In genomic region chr5:158837908-158838307, GRCh38 we compare ENCODE assay signal across 18 cellular contexts.
A peak's percentile ranks its signal among the peaks of the same experiment; 100 is the strongest.
DNase-seq lines count a peak whose midpoint lies in the region; ATAC-seq and TF ChIP-seq lines count a peak whose summit lies in the region.
"Had no signal": no experiment of that assay in that cellular context is flagged by ENCODE, and none has a peak within 500 bp of the region (broad histone marks: within the 10 kb centered on the region; RNA-seq: fewer than 3 reads in every experiment).

No MANE protein-coding gene starts in this region.

- no peak for TF ChIP-seq EP300 in SK-N-SH (IDR thresholded peaks at IDR 0.05; ENCODE audit: borderline replicate concordance in 1 of 2, low read depth in 1 of 2, low read length in 1 of 2)

- TF ChIP-seq RAD21 in SK-N-SH (IDR thresholded peaks at IDR 0.05; ENCODE audit: low read length) = no peak

- H4K20me1 ChIP-seq in GM23248 (ENCODE audit: insufficient read depth) = no peaks in the 10 kb centered on the region
- no peaks in the 10 kb centered on the region for H4K20me1 ChIP-seq in SK-N-SH (ENCODE audit: insufficient read depth)

- CTCF ChIA-PET in SK-N-SH (lab: Yijun Ruan, JAX) = interaction anchor here (1.3 to 1.5 kb wide), 2 partner anchors 142 to 663 kb away, joined by 3 read pairs; no protein-coding TSS in a partner anchor

- H3K9ac ChIP-seq in GM23248 = no peak overlapping the region
- H3K9ac ChIP-seq in SK-N-SH = no peak overlapping the region
- H3K9ac ChIP-seq: KMS-11 had no signal

- H3K4me1 ChIP-seq in GM23248 (ENCODE audit: insufficient read depth) (peaks cover 23% of the 10 kb centered on the region), SK-N-SH (ENCODE audit: control insufficient read depth in 1 of 2, insufficient read depth in 2 of 2, low read depth in 1 of 2, low read length in 1 of 2) (no peaks in the 10 kb centered on the region; a peak in 1 of 4 replicates)

- 0 out of 2 replicates have a peak, but pooled peaks cover 9% of the 10 kb centered on the region for H3F3A ChIP-seq in GM23248 (ENCODE audit: insufficient read depth)
- H3F3A ChIP-seq in SK-N-SH (replicated peaks; ENCODE audit: insufficient read depth) = no peaks in the 10 kb centered on the region

- peak; percentile 16 for DNase-seq in GM23248
- DNase-seq in fibroblast of gingiva (ENCODE audit: low read depth) = peak; percentile 90
- DNase-seq in lower leg skin (ENCODE audit: low spot score in 2 of 2) = peak; percentile 31 to 90
- peak; percentile 75 for DNase-seq in stromal cell of bone marrow (ENCODE audit: low read depth)
- no peak for DNase-seq in SK-N-SH
- no peak for DNase-seq in T-helper 9 cell
- DNase-seq: DMS79, H7, HFFc6, NCI-H1048, NCI-H1436, NCI-H1930, NCI-H446 had no signal

- H2AFZ ChIP-seq in GM23248 = no peak overlapping the region
- H2AFZ ChIP-seq in SK-N-SH (ENCODE audit: low read depth) = no peak overlapping the region

- intact Hi-C loops in lower leg skin (cut with DNase I; ENCODE audit: low total_unique reads) = no loop called here

- H3K4me3 ChIP-seq in GM23248 (no peak overlapping the region), lower leg skin (ENCODE audit: low read depth, poor library complexity, severe bottlenecking) (no peak overlapping the region), SK-N-SH (ENCODE audit: low read depth in 2 of 2, low read length in 1 of 2) (no peak overlapping the region)

- no peak overlapping the region for H3K27ac ChIP-seq in GM23248
- H3K27ac ChIP-seq in SK-N-SH (ENCODE audit: low read depth in 2 of 2, low read length in 1 of 2) = no peak overlapping the region
- H3K27ac ChIP-seq: C4-2B, KMS-11 had no signal

- POLR2A ChIA-PET in SK-N-SH (lab: Yijun Ruan, JAX) = no interaction called here

- TF ChIP-seq POLR2A in lower leg skin (IDR thresholded peaks at IDR 0.05) = no peak

- WGBS in GM23248 (ENCODE audit: low coverage in 1 of 2, low lambda C conversion rate in 2 of 2, missing lambda C conversion rate in 2 of 2), 2 experiments = 76% methylated on average over 5 of the region's 5 CpGs
- WGBS in lower leg skin, 2 donors = 76 to 79% methylated on average over 5 of the region's 5 CpGs
- WGBS in SK-N-SH (ENCODE audit: low lambda C conversion rate) = 71% methylated on average over 5 of the region's 5 CpGs

- no peak for ATAC-seq in HG02973 (IDR thresholded peaks at IDR 0.05; ENCODE audit: unreplicated experiment)
- no peak for ATAC-seq in HG03039 (IDR thresholded peaks at IDR 0.05; ENCODE audit: unreplicated experiment)
- ATAC-seq: Panc1 had no signal

- H3K79me2 ChIP-seq in GM23248 (ENCODE audit: insufficient read depth) (0 out of 2 replicates have a peak, but pooled peaks cover 9% of the 10 kb centered on the region), SK-N-SH (ENCODE audit: insufficient read depth) (no peaks in the 10 kb centered on the region)

- H3K36me3 ChIP-seq in GM23248 (ENCODE audit: low read depth) (no peaks in the 10 kb centered on the region), SK-N-SH (replicated peaks in 1 of 2; ENCODE audit: control insufficient read depth in 1 of 2, insufficient read depth in 2 of 2, low read length in 1 of 2) (no peaks in the 10 kb centered on the region)

- H3K4me2 ChIP-seq in GM23248 (ENCODE audit: unreplicated experiment) (no peak overlapping the region), SK-N-SH (no peak overlapping the region)
- H3K4me2 ChIP-seq: KMS-11 had no signal

- in situ Hi-C loops in GM23248 (cut with MboI) = no loop called here

- H3K27me3 ChIP-seq in GM23248 (replicated peaks; ENCODE audit: insufficient read depth) (no peaks in the 10 kb centered on the region), SK-N-SH (ENCODE audit: insufficient read depth) (no peaks in the 10 kb centered on the region)

- no peaks in the 10 kb centered on the region for H3K9me2 ChIP-seq in GM23248 (ENCODE audit: insufficient read depth)
- H3K9me2 ChIP-seq in SK-N-SH = no peaks in the 10 kb centered on the region

- no peaks in the 10 kb centered on the region for H3K9me3 ChIP-seq in GM23248 (ENCODE audit: low read depth)
- H3K9me3 ChIP-seq in SK-N-SH = no peaks in the 10 kb centered on the region

- TF ChIP-seq CTCF in lower leg skin (IDR thresholded peaks at IDR 0.05) (no peak), SK-N-SH (IDR thresholded peaks at IDR 0.05) (no peak)

TF ChIP-seq in SK-N-SH, 30 proteins besides CTCF, POLR2A, EP300 and RAD21:
- TF ChIP-seq USF1 (IDR thresholded peaks at IDR 0.05; ENCODE audit: borderline replicate concordance, low read depth) (no peak), IRF3 (IDR thresholded peaks at IDR 0.05; ENCODE audit: low read depth, low read length) (no peak), GABPA (IDR thresholded peaks at IDR 0.05; ENCODE audit: low read depth) (no peak), NRF1 (IDR thresholded peaks at IDR 0.05; ENCODE audit: low read depth, low read length) (no peak), GATA2 (CRISPR knock-in tag; IDR thresholded peaks at IDR 0.05) (no peak), YY1 (IDR thresholded peaks at IDR 0.05; ENCODE audit: low read depth) (no peak), EZH2phosphoT487 (IDR thresholded peaks at IDR 0.05; ENCODE audit: borderline replicate concordance, low read depth) (no peak), SIN3A (IDR thresholded peaks at IDR 0.05; ENCODE audit: borderline replicate concordance, low read depth, low read length) (no peak), ELF1 (IDR thresholded peaks at IDR 0.05) (no peak), FOSL2 (IDR thresholded peaks at IDR 0.05; ENCODE audit: borderline replicate concordance, low read depth) (no peak), SMC3 (IDR thresholded peaks at IDR 0.05; ENCODE audit: low read depth, low read length) (no peak), MAX (IDR thresholded peaks at IDR 0.05; ENCODE audit: low read depth) (no peak), FOXM1 (IDR thresholded peaks at IDR 0.05; ENCODE audit: low read depth) (no peak), REST (IDR thresholded peaks at IDR 0.05; ENCODE audit: low read depth, low read length) (no peak), TCF12 (IDR thresholded peaks at IDR 0.05) (no peak)

Comparison
In these comparisons a context has a peak if more than half of its experiments do, and no peak if none do; other contexts are left out.
1. DNase-seq: peak in GM23248 (single experiment), fibroblast of gingiva (single experiment), lower leg skin (2 of 2) and stromal cell of bone marrow (single experiment); none in SK-N-SH (single experiment) and T-helper 9 cell (single experiment).